Comparison of ENCODE assay signal across 25 cellular contexts in the genomic region with DNA sequence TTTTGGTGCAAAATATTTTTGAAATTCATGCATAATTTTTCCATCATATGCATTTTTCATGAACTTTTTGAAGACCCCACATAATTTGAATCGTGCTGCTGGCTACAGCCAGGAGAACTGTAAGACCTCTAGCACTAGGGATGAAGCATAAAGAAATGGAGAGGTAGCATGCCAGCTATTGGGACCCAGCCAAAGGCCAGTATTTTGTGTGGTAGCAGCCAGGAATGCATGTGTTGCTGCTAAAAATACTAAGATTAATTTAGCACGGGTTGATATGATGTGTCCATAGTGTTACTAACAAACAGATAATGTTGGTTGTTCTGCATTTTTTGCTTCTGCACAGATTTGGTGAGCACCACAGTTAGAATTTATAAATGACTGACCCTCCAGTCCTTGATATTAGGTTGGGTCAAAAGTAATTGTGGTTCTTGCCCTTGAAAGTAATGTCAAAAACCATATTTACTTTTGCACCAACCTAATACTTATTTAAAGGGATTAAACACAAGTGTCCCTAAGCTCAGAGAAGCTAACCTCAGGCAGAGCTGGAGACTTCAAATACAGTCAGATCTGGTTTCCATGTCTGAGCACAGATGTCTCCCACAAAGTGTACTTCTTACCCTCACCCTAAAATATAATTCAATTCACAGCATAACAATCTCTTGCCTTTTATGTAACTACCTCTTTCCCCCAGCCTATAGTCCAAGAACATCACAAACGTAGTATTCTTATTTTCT. TPM values are rescaled to one million over a fixed set of nuclear protein-coding genes. Genes with fewer than 3 reads are reported as not detected.
"Had no signal": no experiment of that assay in that cellular context is flagged by ENCODE, and none has a peak within 500 bp of the region (broad histone marks: within the 10 kb centered on the region; RNA-seq: fewer than 3 reads in every experiment).

No MANE protein-coding gene starts in this region.

- H3K9me3 Mint-ChIP-seq: nephron progenitor cell had no signal

- H3K4me3 ChIP-seq: esophagus muscularis mucosa, lower lobe of right lung, psoas muscle, sigmoid colon, stomach, thoracic aorta, transverse colon had no signal

- H3K9me3 ChIP-seq: esophagus muscularis mucosa, lower lobe of right lung, psoas muscle, sigmoid colon, stomach, thoracic aorta, transverse colon had no signal

- H3K27ac ChIP-seq: epithelial cell of prostate, esophagus muscularis mucosa, lower lobe of right lung, psoas muscle, sigmoid colon, stomach, thoracic aorta, transverse colon had no signal

- H3K4me1 Mint-ChIP-seq: memory B cell, mesothelial cell of epicardium, naive B cell, nephron progenitor cell had no signal

- H3K27me3 ChIP-seq: esophagus muscularis mucosa, sigmoid colon, stomach, transverse colon had no signal

- DNase-seq: central memory CD4-positive, alpha-beta T cell; effector memory CD8-positive, alpha-beta T cell; foreskin fibroblast; hypothalamus; kidney glomerular epithelial cell; lower lobe of right lung; naive B cell; nephron progenitor cell; psoas muscle; retina; sigmoid colon; small intestine; stimulated activated CD4-positive, alpha-beta T cell treated with anti-CD3 and anti-CD28 coated beads, Interleukin-12 subunit alpha, Interleukin-12 subunit beta, amount 100 ng/mL, for 4 hours; stimulated activated naive CD4-positive, alpha-beta T cell; stomach; transverse colon had no signal

- H3K36me3 ChIP-seq: esophagus muscularis mucosa, lower lobe of right lung, sigmoid colon, stomach, thoracic aorta, transverse colon had no signal

- H3K27me3 Mint-ChIP-seq: memory B cell, naive B cell had no signal

- ATAC-seq: effector memory CD8-positive, alpha-beta T cell; left lobe of liver; lower lobe of right lung; psoas muscle had no signal

- H3K4me3 Mint-ChIP-seq: effector memory CD8-positive, alpha-beta T cell; memory B cell; mesothelial cell of epicardium; naive B cell; nephron progenitor cell had no signal

- H3K27ac Mint-ChIP-seq: effector memory CD8-positive, alpha-beta T cell; memory B cell; mesothelial cell of epicardium; naive B cell; nephron progenitor cell had no signal

- H3K4me1 ChIP-seq: esophagus muscularis mucosa, lower lobe of right lung, psoas muscle, sigmoid colon, stomach, transverse colon had no signal

- H3K36me3 Mint-ChIP-seq: memory B cell, mesothelial cell of epicardium, naive B cell had no signal

RNA-seq across cellular contexts. Expression of a gene that starts 54.1 kb away (rescaled TPM):
- total RNA-seq: esophagus muscularis mucosa, left lobe of liver, lower lobe of right lung, mesothelial cell of epicardium, mucosa of gallbladder, omental fat pad, psoas muscle, sigmoid colon, stomach, thoracic aorta, ureter had no signal
- polyA plus RNA-seq: psoas muscle, small intestine, stomach had no signal
